ENCODE assay signal across 21 cellular contexts in the genomic region with DNA sequence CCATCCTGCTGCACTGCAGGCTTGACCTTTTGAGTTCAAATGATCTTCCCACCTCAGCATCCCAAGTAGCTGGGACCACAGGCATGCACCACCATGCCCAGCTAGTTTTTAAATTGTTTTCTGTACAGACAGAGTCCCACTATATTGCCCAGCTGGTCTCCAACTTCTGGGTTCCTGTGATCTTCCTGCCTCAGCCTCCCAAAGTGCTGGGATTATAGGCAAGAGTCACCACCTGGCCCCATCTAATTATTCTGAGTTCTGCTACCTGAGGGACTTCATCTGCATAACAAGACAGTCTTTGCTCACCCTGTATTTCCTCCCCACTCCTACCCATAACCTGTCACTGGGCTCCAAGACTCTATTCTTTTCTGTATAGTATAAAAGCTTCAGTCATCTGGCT. TPM values are rescaled to one million over a fixed set of nuclear protein-coding genes. Genes with fewer than 3 reads are reported as not detected.
DNase-seq lines count a peak whose midpoint lies in the region; ATAC-seq, FAIRE-seq and TF ChIP-seq lines count a peak whose summit lies in the region.
"Had no signal": no experiment of that assay in that cellular context is flagged by ENCODE, and none has a peak within 500 bp of the region (broad histone marks: within the 10 kb centered on the region; RNA-seq: fewer than 3 reads in every experiment).

No MANE protein-coding gene starts in this region.

- H2BK15ac ChIP-seq in mesendoderm (replicated peaks; ENCODE audit: low read depth): no peak overlapping the region

- no peak overlapping the region for H2BK120ac ChIP-seq in mesendoderm (ENCODE audit: low read depth, low read length)

- no peaks in the 10 kb centered on the region for H3K79me1 ChIP-seq in mesendoderm (ENCODE audit: low read length)

- FAIRE-seq in astrocyte (lab: Jason Lieb, UNC) (no peak), GM12891 (lab: Jason Lieb, UNC) (no peak), urothelium cell line (lab: Jason Lieb, UNC) (no peak)
- FAIRE-seq: A204.1, GM12878, HepG2, RCC 7860 had no signal

- ATAC-seq in CD4-positive, CD25-positive, alpha-beta regulatory T cell (ENCODE audit: low read depth in 2 of 2): no peak
- ATAC-seq: GM12878, HepG2 had no signal

- no peaks in the 10 kb centered on the region for H3K27me3 ChIP-seq in CD4-positive, CD25-positive, alpha-beta regulatory T cell (ENCODE audit: control insufficient read depth, insufficient read depth, low read length)
- H3K27me3 ChIP-seq in astrocyte (ENCODE audit: insufficient read depth, low read length) (no peaks in the 10 kb centered on the region), mesendoderm (ENCODE audit: insufficient read depth, low read length, poor library complexity) (no peaks in the 10 kb centered on the region)
- H3K27me3 ChIP-seq: BLaER1, MG63 had no signal

- no peak overlapping the region for H3K4ac ChIP-seq in mesendoderm (ENCODE audit: low read depth, low read length)

- H3K4me2 ChIP-seq in astrocyte (ENCODE audit: low read length) (no peak overlapping the region), mesendoderm (ENCODE audit: low read length) (no peak overlapping the region)
- H3K4me2 ChIP-seq: BLaER1 had no signal

- peaks cover 0 to 4% (median 1%) of the 10 kb centered on the region in 4 donors for H3K4me1 Mint-ChIP-seq in CD4-positive, CD25-positive, alpha-beta regulatory T cell
- H3K4me1 Mint-ChIP-seq in astrocyte (ENCODE audit: low read depth, unreplicated experiment): peaks cover 18% of the 10 kb centered on the region

- H3K56ac ChIP-seq in mesendoderm (ENCODE audit: low read length): no peak overlapping the region

- no peak for TF ChIP-seq CTCF in astrocyte (IDR thresholded peaks at IDR 0.05; ENCODE audit: insufficient read depth, low read depth, low read length)

- H2AFZ ChIP-seq in astrocyte (ENCODE audit: low read depth, low read length): no peak overlapping the region

- H3K36me3 Mint-ChIP-seq in CD4-positive, CD25-positive, alpha-beta regulatory T cell: no peaks in the 10 kb centered on the region
- H3K36me3 Mint-ChIP-seq in astrocyte (ENCODE audit: low read depth, unreplicated experiment): no peaks in the 10 kb centered on the region

- H3K27me3 Mint-ChIP-seq in CD4-positive, CD25-positive, alpha-beta regulatory T cell: peaks cover 7% of the 10 kb centered on the region
- no peaks in the 10 kb centered on the region for H3K27me3 Mint-ChIP-seq in astrocyte (ENCODE audit: low read depth, unreplicated experiment)

- no peak overlapping the region for H4K8ac ChIP-seq in mesendoderm (ENCODE audit: low read depth, low read length)

- H3K23ac ChIP-seq in mesendoderm (ENCODE audit: low read length): no peak overlapping the region

- H3K4me1 ChIP-seq in CD4-positive, CD25-positive, alpha-beta regulatory T cell (ENCODE audit: control insufficient read depth, insufficient read depth, low read length, poor library complexity, severe bottlenecking): no peaks in the 10 kb centered on the region
- H3K4me1 ChIP-seq in astrocyte (ENCODE audit: insufficient read depth, low read length) (no peaks in the 10 kb centered on the region), mesendoderm (ENCODE audit: control insufficient read depth, low read depth, low read length) (peaks cover 2% of the 10 kb centered on the region)
- H3K4me1 ChIP-seq: BLaER1 had no signal

- H2BK5ac ChIP-seq in mesendoderm (ENCODE audit: low read length): no peak overlapping the region

- no peak overlapping the region for H3K27ac ChIP-seq in CD4-positive, CD25-positive, alpha-beta regulatory T cell (ENCODE audit: insufficient read depth, low read length, poor library complexity, severe bottlenecking)
- peak overlapping the region; percentile 50 for H3K27ac ChIP-seq in KOPT-K1 (ENCODE audit: low read depth, low read length, poor library complexity, severe bottlenecking)
- H3K27ac ChIP-seq in astrocyte (ENCODE audit: low read depth, low read length): no peak overlapping the region
- peak overlapping the region; percentile 45 for H3K27ac ChIP-seq in mesendoderm (ENCODE audit: low read depth, low read length)
- H3K27ac ChIP-seq: BLaER1 had no signal

- no peak for TF ChIP-seq POLR2A in GM12891 (IDR thresholded peaks at IDR 0.05; ENCODE audit: low read depth, low read length)

- peak overlapping the region in 2 of 3 donors; percentile 48 to 61 for H3K27ac Mint-ChIP-seq in CD4-positive, CD25-positive, alpha-beta regulatory T cell
- peak overlapping the region; percentile 42 for H3K27ac Mint-ChIP-seq in astrocyte (ENCODE audit: unreplicated experiment)

- H3K9me3 ChIP-seq in CD4-positive, CD25-positive, alpha-beta regulatory T cell (ENCODE audit: control insufficient read depth in 2 of 2, low read length in 2 of 2): no peaks in the 10 kb centered on the region
- H3K9me3 ChIP-seq in KOPT-K1 (ENCODE audit: insufficient read depth, low read length, poor library complexity, severe bottlenecking) (no peaks in the 10 kb centered on the region), astrocyte (ENCODE audit: insufficient read depth, low read depth, low read length) (no peaks in the 10 kb centered on the region)
- H3K9me3 ChIP-seq: BLaER1, MG63 had no signal

- no peaks in the 10 kb centered on the region for H3K36me3 ChIP-seq in CD4-positive, CD25-positive, alpha-beta regulatory T cell (ENCODE audit: control insufficient read depth, insufficient read depth, low read length)
- H3K36me3 ChIP-seq in KOPT-K1 (ENCODE audit: insufficient read depth, low read length) (no peaks in the 10 kb centered on the region), astrocyte (ENCODE audit: insufficient read depth, low read length) (no peaks in the 10 kb centered on the region), mesendoderm (ENCODE audit: control insufficient read depth, insufficient read depth, low read length) (no peaks in the 10 kb centered on the region)
- H3K36me3 ChIP-seq: BLaER1, MG63 had no signal

- H3K18ac ChIP-seq in mesendoderm (ENCODE audit: low read length): no peak overlapping the region

- no peak overlapping the region for H3K4me3 Mint-ChIP-seq in CD4-positive, CD25-positive, alpha-beta regulatory T cell
- no peak overlapping the region for H3K4me3 Mint-ChIP-seq in astrocyte (ENCODE audit: unreplicated experiment)

- H3K9ac ChIP-seq in astrocyte (ENCODE audit: low read length): no peak overlapping the region
- no peak overlapping the region for H3K9ac ChIP-seq in mesendoderm (ENCODE audit: low read length)
- H3K9ac ChIP-seq: BLaER1 had no signal

- no peak for DNase-seq in CD4-positive, CD25-positive, alpha-beta regulatory T cell
- DNase-seq in astrocyte (ENCODE audit: low read depth): no peak
- no peak for DNase-seq in mesendoderm
- DNase-seq in GM12891 (ENCODE audit: insufficient read length, low spot score): no peak
- no peak for DNase-seq in MV-4-11 (lab: John Stamatoyannopoulos, UW)
- no peak for DNase-seq in activated gamma-delta T cell (lab: John Stamatoyannopoulos, UW)
- DNase-seq in urothelium cell line (ENCODE audit: low spot score): no peak
- DNase-seq: GDM1, KG1, MG63, NCI-H1092 treated with DMSO at 0.1 percent for 48 hours, NCI-H1694, NCI-H2227 treated with DMSO at 0.1 percent for 48 hours, NCI-H526 treated with DMSO at 0.1 percent for 48 hours, SHP77 treated with DMSO at 0.1 percent for 48 hours had no signal

- H4K5ac ChIP-seq in mesendoderm (ENCODE audit: low read length): no peak overlapping the region

- H3K79me2 ChIP-seq in astrocyte (ENCODE audit: insufficient read depth, low read length): no peaks in the 10 kb centered on the region
- H3K79me2 ChIP-seq in mesendoderm (ENCODE audit: control insufficient read depth, insufficient read depth, low read length): no peaks in the 10 kb centered on the region

- no peaks in the 10 kb centered on the region for H4K20me1 ChIP-seq in astrocyte (ENCODE audit: insufficient read depth, low read length)
- H4K20me1 ChIP-seq: BLaER1 had no signal

- H3K9me3 Mint-ChIP-seq in CD4-positive, CD25-positive, alpha-beta regulatory T cell: no peaks in the 10 kb centered on the region
- no peaks in the 10 kb centered on the region for H3K9me3 Mint-ChIP-seq in astrocyte (ENCODE audit: unreplicated experiment)

- H2AK5ac ChIP-seq in mesendoderm (ENCODE audit: low read length): no peak overlapping the region

- no peak overlapping the region for H3K4me3 ChIP-seq in CD4-positive, CD25-positive, alpha-beta regulatory T cell (ENCODE audit: low read depth, low read length)
- H3K4me3 ChIP-seq in astrocyte (ENCODE audit: insufficient read depth, low read depth, low read length) (no peak overlapping the region), mesendoderm (ENCODE audit: low read length) (no peak overlapping the region)
- H3K4me3 ChIP-seq: BLaER1, GM12878, MG63 had no signal

TF ChIP-seq in GM12891, 5 proteins besides CTCF, POLR2A, EP300 and RAD21:
- TF ChIP-seq POU2F2 (IDR thresholded peaks at IDR 0.05; ENCODE audit: low read depth, low read length) (no peak), PAX5 (IDR thresholded peaks at IDR 0.05; ENCODE audit: insufficient read depth, low read length, severe bottlenecking) (no peak), TAF1 (IDR thresholded peaks at IDR 0.05; ENCODE audit: low read depth, low read length) (no peak), POLR2AphosphoS5 (IDR thresholded peaks at IDR 0.05; ENCODE audit: low read depth, low read length) (no peak), SPI1 (IDR thresholded peaks at IDR 0.05; ENCODE audit: low read depth, low read length) (no peak)

RNA-seq across cellular contexts. Expression of a gene that starts 54.6 kb away (rescaled TPM):
- 407 TPM for total RNA-seq in CD4-positive, CD25-positive, alpha-beta regulatory T cell
- 10 to 100 TPM; 25.8 to 29.0 (median 27.9) TPM for polyA plus RNA-seq in CD4-positive, CD25-positive, alpha-beta regulatory T cell
- 137 and 139 TPM in 2 replicates for total RNA-seq in astrocyte
- 48.1 TPM for polyA plus RNA-seq in mesendoderm (2013, experiment 1 of 2)
- 48.6 TPM for polyA plus RNA-seq in mesendoderm (2013, experiment 2 of 2)
- polyA plus RNA-seq in GM12891 (2012; ENCODE audit: low read depth, missing spikeins): 0.24 TPM

Comparison
In these comparisons a context has a peak if more than half of its experiments do, and no peak if none do; other contexts are left out.
1. H3K27ac ChIP-seq: peak in KOPT-K1 (single experiment) and mesendoderm (single experiment); none in CD4-positive, CD25-positive, alpha-beta regulatory T cell (single experiment) and astrocyte (single experiment).